18 cellular contexts compared by ENCODE assay signal in the genomic region with DNA sequence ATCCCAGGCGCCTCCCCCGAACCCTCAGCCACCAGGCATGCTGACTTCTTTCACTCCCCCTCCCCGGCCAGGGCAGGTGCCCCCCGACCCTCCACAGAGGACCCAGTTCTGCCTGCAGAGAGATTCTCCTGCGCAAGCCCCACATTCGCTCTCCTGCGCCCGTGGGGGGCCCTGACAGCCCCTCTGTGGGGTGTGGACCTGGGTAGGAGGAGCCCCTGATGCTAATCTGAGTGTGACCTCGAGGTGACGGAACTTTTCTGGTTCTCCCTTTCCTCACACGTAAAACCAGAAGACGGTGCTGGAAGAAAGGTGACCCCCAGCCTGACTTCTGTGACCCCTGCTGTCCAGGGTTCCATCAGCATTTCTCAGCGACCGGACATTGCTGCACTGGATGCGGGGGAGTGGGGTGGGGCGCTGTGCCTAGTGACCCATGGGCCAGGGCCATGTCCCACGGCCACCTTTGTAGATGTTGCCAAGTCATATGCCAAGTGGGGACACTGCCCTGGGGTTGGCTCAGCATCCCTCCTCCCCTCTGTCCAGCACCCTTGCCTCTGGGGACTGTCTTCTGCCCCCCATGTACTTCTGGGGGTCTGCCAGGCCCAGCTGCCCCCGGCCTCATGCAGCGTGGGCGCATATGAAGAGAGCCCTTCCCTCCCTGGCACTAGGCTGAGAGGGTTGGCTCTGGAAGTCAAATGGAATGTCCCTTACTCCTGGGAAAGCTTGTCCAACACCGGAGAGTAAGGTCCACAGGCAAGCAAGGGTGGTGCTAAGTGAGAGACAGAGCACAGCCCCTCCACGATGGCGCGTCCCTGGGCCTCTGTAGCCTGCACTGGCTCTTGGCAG.
DNase-seq lines count a peak whose midpoint lies in the region; ATAC-seq and TF ChIP-seq lines count a peak whose summit lies in the region.
"Had no signal": no experiment of that assay in that cellular context is flagged by ENCODE, and none has a peak within 500 bp of the region (broad histone marks: within the 10 kb centered on the region; RNA-seq: fewer than 3 reads in every experiment).

No MANE protein-coding gene starts in this region.

- no peaks in the 10 kb centered on the region for H3K27me3 Mint-ChIP-seq in stimulated activated naive B cell treated with anti-CD40 and anti-IgM and Interleukin-4, amounts not matched to agents 10 μg/mL and 1 μg/mL and 100 μg/mL, for 72 hours

- no peaks in the 10 kb centered on the region for H3K36me3 ChIP-seq in BLaER1 treated with 17β-estradiol and CSF1 and Interleukin-3, amounts not matched to agents 10 nM and 100 nM
- H3K36me3 ChIP-seq in Panc1 (ENCODE audit: control insufficient read depth, insufficient read depth, low read length) (no peaks in the 10 kb centered on the region), right atrium auricular region (no peaks in the 10 kb centered on the region), gastrocnemius medialis (no peaks in the 10 kb centered on the region)
- H3K36me3 ChIP-seq: breast epithelium had no signal

- no peak overlapping the region for H3K27ac Mint-ChIP-seq in stimulated activated naive B cell treated with anti-CD40 and anti-IgM and Interleukin-4, amounts not matched to agents 10 μg/mL and 1 μg/mL and 100 μg/mL, for 72 hours

- POLR2A ChIA-PET in Panc1 (lab: Charles Lee) = interaction anchor here (0.5 kb wide), 1 partner anchor 13 kb away, joined by 9 read pairs; no protein-coding TSS in a partner anchor

- peak overlapping the region in 5 of 11 experiments; percentile 18 to 51 (median 43); a peak in 8 of 22 replicates for H3K9ac ChIP-seq in BLaER1 treated with 17β-estradiol and CSF1 and Interleukin-3, amounts not matched to agents 10 nM and 100 nM
- H3K9ac ChIP-seq: parathyroid adenoma had no signal

- H3K27ac ChIP-seq in BLaER1 treated with 17β-estradiol and CSF1 and Interleukin-3, amounts not matched to agents 10 nM and 100 nM = peak overlapping the region in 6 of 11 experiments; percentile 20 to 53 (median 39); a peak in 5 of 22 replicates
- H3K27ac ChIP-seq in Panc1 (ENCODE audit: low read length) (no peak overlapping the region), right atrium auricular region (peak overlapping the region; percentile 53 to 57), gastrocnemius medialis (peak overlapping the region; percentile 50 to 76 (median 65))
- H3K27ac ChIP-seq: parathyroid adenoma had no signal

- H3K9me3 Mint-ChIP-seq in stimulated activated naive B cell treated with anti-CD40 and anti-IgM and Interleukin-4, amounts not matched to agents 10 μg/mL and 1 μg/mL and 100 μg/mL, for 72 hours = no peaks in the 10 kb centered on the region

- no peak for TF ChIP-seq POLR2A in gastrocnemius medialis (IDR thresholded peaks at IDR 0.05)

- peaks cover 0 to under 1% of the 10 kb centered on the region in 2 donors for H3K36me3 Mint-ChIP-seq in stimulated activated naive B cell treated with anti-CD40 and anti-IgM and Interleukin-4, amounts not matched to agents 10 μg/mL and 1 μg/mL and 100 μg/mL, for 72 hours

- no peak for DNase-seq in Panc1 (ENCODE audit: low read depth, low spot score)
- peak; percentile 55 for DNase-seq in right atrium auricular region (ENCODE audit: low spot score)
- no peak for DNase-seq in gastrocnemius medialis
- no peak for DNase-seq in NCI-H526 (lab: John Stamatoyannopoulos, UW)
- no peak for DNase-seq in NOMO-1 treated with dmso at 0.1 percent for 144 hours (lab: John Stamatoyannopoulos, UW; ENCODE audit: unreplicated experiment)
- no peak for DNase-seq in stimulated activated naive B cell treated with anti-CD40 and anti-IgM and Interleukin-4, amounts not matched to agents 10 μg/mL and 1 μg/mL and 100 μg/mL, for 72 hours
- DNase-seq: activated CD4-positive, CD25-positive, alpha-beta regulatory T cell treated with anti-CD3 and anti-CD28 coated beads, Interleukin-2, amount 50 U/mL, for 72 hours; effector memory CD4-positive, alpha-beta T cell; Karpas-422; midbrain; NCI-H146; NCI-H524 treated with DMSO at 0.1 percent for 48 hours; RPMI8226; stimulated activated CD4-positive, alpha-beta T cell treated with anti-CD3 and anti-CD28 coated beads, Interleukin-12 subunit alpha, Interleukin-12 subunit beta, amount 100 ng/mL, for 4 hours; T-helper 2 cell had no signal

- peaks cover 79 to 92% (median 87%) of the 10 kb centered on the region in 10 experiments for H3K4me1 ChIP-seq in BLaER1 treated with 17β-estradiol and CSF1 and Interleukin-3, amounts not matched to agents 10 nM and 100 nM
- H3K4me1 ChIP-seq in Panc1 (ENCODE audit: control insufficient read depth, insufficient read depth, low read length) (peaks cover 15% of the 10 kb centered on the region), right atrium auricular region (peaks cover 0 to 79% of the 10 kb centered on the region in 2 donors), gastrocnemius medialis (peaks cover 24 to 27% of the 10 kb centered on the region in 2 donors)
- H3K4me1 ChIP-seq: parathyroid adenoma had no signal

- intact Hi-C loops in Panc1 (cut with micrococcal nuclease; ENCODE audit: unreplicated experiment) (no loop called here), gastrocnemius medialis (cut with DNase I; ENCODE audit: low total_unique reads) (no loop called here)

- peak overlapping the region; percentile 65 to 96 (median 91) for H3K4me2 ChIP-seq in BLaER1 treated with 17β-estradiol and CSF1 and Interleukin-3, amounts not matched to agents 10 nM and 100 nM

- TF ChIP-seq CTCF in Panc1 (IDR thresholded peaks at IDR 0.05) (no peak), right atrium auricular region (IDR thresholded peaks at IDR 0.05) (no peak), gastrocnemius medialis (IDR thresholded peaks at IDR 0.05 in 4 of 5, conservative IDR thresholded peaks at IDR 0.05 in 1 of 5) (no peak)

- no peak overlapping the region for H3K4me3 ChIP-seq in BLaER1 treated with 17β-estradiol and CSF1 and Interleukin-3, amounts not matched to agents 10 nM and 100 nM
- H3K4me3 ChIP-seq in Panc1 (ENCODE audit: low read depth in 2 of 2, low read length in 2 of 2) (no peak overlapping the region), right atrium auricular region (no peak overlapping the region), gastrocnemius medialis (no peak overlapping the region)

- no peaks in the 10 kb centered on the region for H3K9me3 ChIP-seq in BLaER1 treated with 17β-estradiol and CSF1 and Interleukin-3, amounts not matched to agents 10 nM and 100 nM (replicated peaks in 1 of 11)
- H3K9me3 ChIP-seq in Panc1 (ENCODE audit: control insufficient read depth, insufficient read depth, low read depth, low read length) (no peaks in the 10 kb centered on the region), right atrium auricular region (no peaks in the 10 kb centered on the region), gastrocnemius medialis (no peaks in the 10 kb centered on the region)
- H3K9me3 ChIP-seq: breast epithelium had no signal

- no TSS peak for BruUV-seq in Panc1 (replicated peaks; lab: Mats Ljungman, UMichigan)

- in situ Hi-C loops in Panc1 (cut with HindIII; ENCODE audit: low pct_unique_long_range_greater_than_20kb, low sequenced_read_pairs) = no loop called here
- in situ Hi-C loops in gastrocnemius medialis (cut with MboI; ENCODE audit: low sequenced_read_pairs in 4 of 4) = no loop called here

- peaks cover 53 to 77% of the 10 kb centered on the region in 2 donors for H3K4me1 Mint-ChIP-seq in stimulated activated naive B cell treated with anti-CD40 and anti-IgM and Interleukin-4, amounts not matched to agents 10 μg/mL and 1 μg/mL and 100 μg/mL, for 72 hours

- H4K20me1 ChIP-seq in BLaER1 treated with 17β-estradiol and CSF1 and Interleukin-3, amounts not matched to agents 10 nM and 100 nM = no peaks in the 10 kb centered on the region

- H3K27me3 ChIP-seq in BLaER1 treated with 17β-estradiol and CSF1 and Interleukin-3, amounts not matched to agents 10 nM and 100 nM = peaks cover 0 to 14% (median 0%) of the 10 kb centered on the region in 11 experiments; a peak in 9 of 22 replicates
- H3K27me3 ChIP-seq in Panc1 (ENCODE audit: control insufficient read depth, insufficient read depth, low read length) = no peaks in the 10 kb centered on the region
- no peaks in the 10 kb centered on the region for H3K27me3 ChIP-seq in right atrium auricular region
- no peaks in the 10 kb centered on the region for H3K27me3 ChIP-seq in gastrocnemius medialis
- H3K27me3 ChIP-seq: breast epithelium had no signal

- CTCF ChIA-PET in Panc1 (lab: Charles Lee) = no interaction called here

- H3K4me3 Mint-ChIP-seq in stimulated activated naive B cell treated with anti-CD40 and anti-IgM and Interleukin-4, amounts not matched to agents 10 μg/mL and 1 μg/mL and 100 μg/mL, for 72 hours = no peak overlapping the region

- ATAC-seq in Panc1 (peak; percentile 18; the same call in 1 of the 2 replicates), gastrocnemius medialis (no peak)
- no peak for ATAC-seq in stimulated activated naive B cell treated with anti-CD40 and anti-IgM and Interleukin-4, amounts not matched to agents 10 μg/mL and 1 μg/mL and 100 μg/mL, for 72 hours (replicated peaks)
